ENCODE assay signal across 24 cellular contexts in the genomic region with DNA sequence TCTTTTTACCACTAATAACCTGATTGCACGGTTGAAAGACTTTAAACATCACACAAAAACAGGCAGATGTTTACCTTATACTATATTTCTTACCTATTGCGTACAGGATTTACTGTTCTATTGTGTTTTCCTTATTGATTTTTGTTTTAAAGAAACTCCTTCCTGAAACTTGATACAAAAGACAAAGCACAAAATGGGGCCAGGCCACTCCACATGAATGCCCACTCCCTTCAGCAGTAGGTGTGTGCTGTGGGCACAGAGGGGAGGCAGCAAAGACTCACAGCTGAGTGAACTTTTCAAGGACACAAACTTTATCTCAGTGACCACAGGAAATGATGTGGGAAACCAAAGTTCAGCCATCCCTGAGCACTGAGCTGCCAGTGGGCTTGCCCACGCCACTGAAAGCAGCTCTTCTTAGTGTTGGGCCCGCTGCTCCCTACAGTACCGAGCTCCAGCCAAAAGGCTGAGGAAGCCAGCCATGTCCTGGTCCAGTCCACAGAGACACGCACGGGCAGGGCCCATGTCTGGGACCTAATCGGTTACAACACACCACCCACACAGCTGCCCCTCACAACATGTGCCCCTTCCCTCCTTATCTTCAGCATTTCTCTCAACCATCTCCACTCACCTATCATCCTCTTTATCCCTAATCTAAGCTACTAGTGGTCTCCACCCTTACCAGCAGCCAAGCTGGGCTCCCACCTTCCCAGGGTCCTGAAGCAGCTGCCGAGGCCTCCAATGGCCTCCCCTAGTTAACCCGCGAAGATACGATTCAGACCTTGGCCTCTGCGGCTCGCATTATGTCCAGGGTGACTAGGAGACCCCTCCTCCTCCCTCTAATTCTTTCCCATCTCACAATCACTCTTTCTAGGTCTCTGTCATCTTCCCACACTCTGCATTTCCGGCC. TPM values are rescaled to one million over a fixed set of nuclear protein-coding genes. Genes with fewer than 3 reads are reported as not detected.
DNase-seq lines count a peak whose midpoint lies in the region; ATAC-seq, FAIRE-seq and TF ChIP-seq lines count a peak whose summit lies in the region.
"Had no signal": no experiment of that assay in that cellular context is flagged by ENCODE, and none has a peak within 500 bp of the region (broad histone marks: within the 10 kb centered on the region; RNA-seq: fewer than 3 reads in every experiment).

No MANE protein-coding gene starts in this region.

- peaks cover 38% of the 10 kb centered on the region for H3K4me1 Mint-ChIP-seq in activated CD4-positive, alpha-beta T cell treated with anti-CD3 and anti-CD28 coated beads, Interleukin-2, amount 10 ng/mL, durations not matched to agents 7 days and 5 days
- no peaks in the 10 kb centered on the region for H3K4me1 Mint-ChIP-seq in type B pancreatic cell (ENCODE audit: unreplicated experiment)

- WGBS in HepG2 (ENCODE audit: low lambda C conversion rate), result 80% methylated on average over 14 of the region's 15 CpGs

- peaks cover 27 to 73% of the 10 kb centered on the region in 2 experiments for H3K36me3 ChIP-seq in HepG2 (replicated peaks in 1 of 2; ENCODE audit: control insufficient read depth in 1 of 2, insufficient read depth in 2 of 2, low read length in 2 of 2)
- H3K36me3 ChIP-seq in ascending aorta, result peaks cover 0 to 8% of the 10 kb centered on the region in 2 donors
- H3K36me3 ChIP-seq: BLaER1 treated with 17β-estradiol and CSF1 and Interleukin-3, amounts not matched to agents 10 nM and 100 nM; pancreas had no signal

- TF ChIP-seq POLR2A in HepG2 (IDR thresholded peaks at IDR 0.05; ENCODE audit: insufficient read depth in 1 of 2, low read depth in 2 of 2, low read length in 2 of 2), result no peak

- FAIRE-seq in HepG2 (lab: Jason Lieb, UNC), result peak; percentile 88
- FAIRE-seq: frontal cortex, H54, keratinocyte, pancreas had no signal

- H3K36me3 Mint-ChIP-seq in activated CD4-positive, alpha-beta T cell treated with anti-CD3 and anti-CD28 coated beads, Interleukin-2, amount 10 ng/mL, durations not matched to agents 7 days and 5 days (ENCODE audit: low read depth), result no peaks in the 10 kb centered on the region
- H3K36me3 Mint-ChIP-seq in type B pancreatic cell, result peaks cover 20% of the 10 kb centered on the region
- H3K36me3 Mint-ChIP-seq: activated naive CD4-positive, alpha-beta T cell treated with anti-CD3 and anti-CD28 coated beads, Interleukin-2, amount 50 U/mL, for 72 hours; stimulated activated memory B cell treated with anti-CD40 and anti-IgM and Interleukin-4, amounts not matched to agents 10 μg/mL and 1 μg/mL and 100 μg/mL, for 72 hours had no signal

- 0 out of 2 replicates have a peak overlapping the region, but pooled peaks have one; percentile 10 for H3K4me2 ChIP-seq in HepG2 (ENCODE audit: low read depth, low read length)
- H3K4me2 ChIP-seq: BLaER1 treated with 17β-estradiol and CSF1 and Interleukin-3, amounts not matched to agents 10 nM and 100 nM had no signal

- TF ChIP-seq EP300 in HepG2 (IDR thresholded peaks at IDR 0.05; ENCODE audit: low read depth in 2 of 2, low read length in 2 of 2) (peak in 1 of 2 experiments; percentile 28; a peak in 1 of 4 replicates), HepG2 (CRISPR knock-in tag; IDR thresholded peaks at IDR 0.05; ENCODE audit: borderline replicate concordance) (0 out of 2 replicates have a peak, but pooled peaks have one; percentile 14)

- BruUV-seq in HepG2 (replicated peaks; lab: Mats Ljungman, UMichigan), result no TSS peak

- H3K27ac ChIP-seq in HepG2 (ENCODE audit: extremely low read length, insufficient read depth, low read length) (peak overlapping the region; percentile 52), ascending aorta (no peak overlapping the region)
- H3K27ac ChIP-seq: BLaER1 treated with 17β-estradiol and CSF1 and Interleukin-3, amounts not matched to agents 10 nM and 100 nM; pancreas had no signal

- H4K20me1 ChIP-seq in HepG2 (ENCODE audit: insufficient read depth, low read length), result no peaks in the 10 kb centered on the region
- H4K20me1 ChIP-seq: BLaER1 treated with 17β-estradiol and CSF1 and Interleukin-3, amounts not matched to agents 10 nM and 100 nM had no signal

- H3K27me3 ChIP-seq in HepG2 (ENCODE audit: control insufficient read depth in 1 of 2, insufficient read depth in 2 of 2, low read length in 2 of 2), result no peaks in the 10 kb centered on the region
- H3K27me3 ChIP-seq in ascending aorta, result no peaks in the 10 kb centered on the region
- H3K27me3 ChIP-seq: BLaER1 treated with 17β-estradiol and CSF1 and Interleukin-3, amounts not matched to agents 10 nM and 100 nM; pancreas; Peyer's patch had no signal

- peak; percentile 88 for ATAC-seq in HepG2
- no peak for ATAC-seq in Right ventricle myocardium inferior
- ATAC-seq in HG03521 (IDR thresholded peaks at IDR 0.05; ENCODE audit: unreplicated experiment), result no peak
- ATAC-seq: activated naive CD4-positive, alpha-beta T cell treated with anti-CD3 and anti-CD28 coated beads, Interleukin-2, amount 50 U/mL, for 72 hours; activated T-cell treated with anti-CD3 and anti-CD28 coated beads, Interleukin-2, amount 50 U/mL, for 72 hours; pancreas; sciatic nerve; stimulated activated memory B cell treated with anti-CD40 and anti-IgM and Interleukin-4, amounts not matched to agents 10 μg/mL and 1 μg/mL and 100 μg/mL, for 72 hours had no signal

- in situ Hi-C loops in HepG2 (cut with HindIII; ENCODE audit: extremely low pct_ligation_motif_present, low pct_unique_long_range_greater_than_20kb), result no loop called here

- H3K4me3 Mint-ChIP-seq in activated CD4-positive, alpha-beta T cell treated with anti-CD3 and anti-CD28 coated beads, Interleukin-2, amount 10 ng/mL, durations not matched to agents 7 days and 5 days, result no peak overlapping the region
- H3K4me3 Mint-ChIP-seq in type B pancreatic cell, result no peak overlapping the region
- H3K4me3 Mint-ChIP-seq: activated T-cell treated with anti-CD3 and anti-CD28 coated beads, Interleukin-2, amount 50 U/mL, for 72 hours; stimulated activated memory B cell treated with anti-CD40 and anti-IgM and Interleukin-4, amounts not matched to agents 10 μg/mL and 1 μg/mL and 100 μg/mL, for 72 hours had no signal

- peaks cover 29% of the 10 kb centered on the region for H3K4me1 ChIP-seq in HepG2 (ENCODE audit: insufficient read depth, low read length)
- no peaks in the 10 kb centered on the region for H3K4me1 ChIP-seq in ascending aorta

- POLR2A ChIA-PET in activated CD4-positive, alpha-beta T cell treated with anti-CD3 and anti-CD28 coated beads, Interleukin-2, amount 10 ng/mL, durations not matched to agents 7 days and 5 days (lab: Charles Lee), result no interaction called here
- POLR2A ChIA-PET in HepG2 (lab: Yijun Ruan, JAX), result interaction anchor here (1.2 to 1.9 kb wide), 2 partner anchors 27 to 40 kb away, joined by 8 to 9 read pairs; a partner anchor contains a TSS

- H3K9me3 ChIP-seq in HepG2 (ENCODE audit: low read length), result no peaks in the 10 kb centered on the region
- no peaks in the 10 kb centered on the region for H3K9me3 ChIP-seq in ascending aorta
- H3K9me3 ChIP-seq: BLaER1 treated with 17β-estradiol and CSF1 and Interleukin-3, amounts not matched to agents 10 nM and 100 nM; pancreas; Peyer's patch had no signal

- CTCF ChIA-PET in activated CD4-positive, alpha-beta T cell treated with anti-CD3 and anti-CD28 coated beads, Interleukin-2, amount 10 ng/mL, durations not matched to agents 7 days and 5 days (lab: Charles Lee), result interaction anchor here (0.5 to 2.1 kb wide), 3 partner anchors 10 to 146 kb away, joined by 3 to 8 read pairs (median 5); no protein-coding TSS in a partner anchor
- CTCF ChIA-PET in HepG2 (lab: Yijun Ruan, JAX; ENCODE audit: low intra/inter-chr PET ratio, low total read pairs), result interaction anchor here (0.7 kb wide), 1 partner anchor 156 kb away, joined by 5 read pairs; no protein-coding TSS in a partner anchor

- H2AFZ ChIP-seq in HepG2 (ENCODE audit: low read length), result no peak overlapping the region

- no peaks in the 10 kb centered on the region for H3K9me3 Mint-ChIP-seq in activated CD4-positive, alpha-beta T cell treated with anti-CD3 and anti-CD28 coated beads, Interleukin-2, amount 10 ng/mL, durations not matched to agents 7 days and 5 days
- H3K9me3 Mint-ChIP-seq in type B pancreatic cell, result no peaks in the 10 kb centered on the region
- H3K9me3 Mint-ChIP-seq: activated naive CD4-positive, alpha-beta T cell treated with anti-CD3 and anti-CD28 coated beads, Interleukin-2, amount 50 U/mL, for 72 hours; activated T-cell treated with anti-CD3 and anti-CD28 coated beads, Interleukin-2, amount 50 U/mL, for 72 hours; stimulated activated memory B cell treated with anti-CD40 and anti-IgM and Interleukin-4, amounts not matched to agents 10 μg/mL and 1 μg/mL and 100 μg/mL, for 72 hours had no signal

- intact Hi-C loops in HepG2 (cut with micrococcal nuclease; ENCODE audit: unreplicated experiment), result loop anchor here (1.0 to 10.0 kb wide), 2 partner anchors 41 to 233 kb away; a partner anchor contains a TSS
- intact Hi-C loops in Right ventricle myocardium inferior (cut with DNase I), result no loop called here
- intact Hi-C loops in ascending aorta (cut with DNase I), result no loop called here

- no peak overlapping the region for H3K9ac ChIP-seq in HepG2 (ENCODE audit: insufficient read depth, low read depth, low read length)
- H3K9ac ChIP-seq: BLaER1 treated with 17β-estradiol and CSF1 and Interleukin-3, amounts not matched to agents 10 nM and 100 nM had no signal

- TF ChIP-seq RAD21 in HepG2 (CRISPR knock-in tag; IDR thresholded peaks at IDR 0.05), result peak; percentile 32; the same call in 1 of the 2 replicates

- peaks cover 34% of the 10 kb centered on the region for H3K79me2 ChIP-seq in HepG2 (ENCODE audit: insufficient read depth, low read length)

- H3K27ac Mint-ChIP-seq in activated CD4-positive, alpha-beta T cell treated with anti-CD3 and anti-CD28 coated beads, Interleukin-2, amount 10 ng/mL, durations not matched to agents 7 days and 5 days, result peak overlapping the region; percentile 70
- peak overlapping the region; percentile 55 for H3K27ac Mint-ChIP-seq in type B pancreatic cell
- H3K27ac Mint-ChIP-seq: activated T-cell treated with anti-CD3 and anti-CD28 coated beads, Interleukin-2, amount 50 U/mL, for 72 hours; stimulated activated memory B cell treated with anti-CD40 and anti-IgM and Interleukin-4, amounts not matched to agents 10 μg/mL and 1 μg/mL and 100 μg/mL, for 72 hours had no signal

- H3K27me3 Mint-ChIP-seq in activated CD4-positive, alpha-beta T cell treated with anti-CD3 and anti-CD28 coated beads, Interleukin-2, amount 10 ng/mL, durations not matched to agents 7 days and 5 days, result no peaks in the 10 kb centered on the region
- H3K27me3 Mint-ChIP-seq in type B pancreatic cell, result no peaks in the 10 kb centered on the region

- H3K4me3 ChIP-seq in HepG2 (replicated peaks in 1 of 3; ENCODE audit: insufficient read depth in 1 of 3, low read depth in 2 of 3, low read length in 3 of 3) (no peak overlapping the region), ascending aorta (no peak overlapping the region)
- H3K4me3 ChIP-seq: BLaER1 treated with 17β-estradiol and CSF1 and Interleukin-3, amounts not matched to agents 10 nM and 100 nM; pancreas; Peyer's patch had no signal

- peak; percentile 69 for TF ChIP-seq CTCF in HepG2 (CRISPR knock-in tag; IDR thresholded peaks at IDR 0.05)
- no peak for TF ChIP-seq CTCF in type B pancreatic cell (conservative IDR thresholded peaks at IDR 0.05)
- no peak for TF ChIP-seq CTCF in ascending aorta (IDR thresholded peaks at IDR 0.05)

- DNase-seq in activated CD4-positive, alpha-beta T cell treated with anti-CD3 and anti-CD28 coated beads, Interleukin-2, amount 10 ng/mL, durations not matched to agents 7 days and 5 days, result no peak
- DNase-seq in activated CD4-positive, alpha-beta T cell treated with anti-CD3 and anti-CD28 coated beads, Interleukin-2, amount 50 U/mL, for 4 hours, result no peak
- DNase-seq in NCI-H748 treated with DMSO at 0.1 percent for 48 hours (lab: John Stamatoyannopoulos, UW) (peak; percentile 35), HepG2 (ENCODE audit: low spot score) (peak; percentile 58), type B pancreatic cell (ENCODE audit: extremely low spot score, unreplicated experiment) (no peak), Right ventricle myocardium inferior (ENCODE audit: missing footprints) (no peak), ascending aorta (ENCODE audit: low spot score in 2 of 2) (no peak)
- DNase-seq: activated CD4-positive, alpha-beta T cell treated with anti-CD3 and anti-CD28 coated beads for 1 hour; activated T-cell treated with anti-CD3 and anti-CD28 coated beads, Interleukin-2, amount 50 U/mL, for 72 hours; GDM1; mammary epithelial cell; NCI-H1048; NK-92 treated with Interleukin-12 subunit alpha and Interleukin-12 subunit beta, amount 100 ng/mL, for 24 hours; pancreas; Peyer's patch; T1000 had no signal

RNA-seq across cellular contexts. Expression of a gene that starts 39.5 kb away (rescaled TPM):
- total RNA-seq in activated CD4-positive, alpha-beta T cell treated with anti-CD3 and anti-CD28 coated beads, Interleukin-2, amount 10 ng/mL, durations not matched to agents 7 days and 5 days, result under 1 TPM; 0.62 to 0.74 TPM
- total RNA-seq in HepG2 (2016; rRNA removed; fragmentation: Illumina TruSeq; extraction: Trizol), result 39.6 and 57.4 TPM in 2 replicates
- total RNA-seq in HepG2 (2016; cell fraction: cytosol; rRNA removed; fragmentation: Illumina TruSeq; extraction: Trizol; ENCODE audit: low read depth), result 10.1 and 11.9 TPM in 2 replicates
- 33.4 and 54.9 TPM in 2 replicates for total RNA-seq in HepG2 (2016; cell fraction: insoluble cytoplasmic fraction; rRNA removed; fragmentation: Illumina TruSeq; extraction: Trizol)
- total RNA-seq in HepG2 (2016; cell fraction: membrane; rRNA removed; fragmentation: Illumina TruSeq; extraction: Trizol), result 16.7 and 17.9 TPM in 2 replicates
- total RNA-seq in HepG2 (2016; cell fraction: nucleus; rRNA removed; fragmentation: Illumina TruSeq; extraction: Trizol), result 94.0 and 111 TPM in 2 replicates
- 31.8 and 42.1 TPM in 2 replicates for polyA plus RNA-seq in HepG2 (2011; rRNA removed)
- 20.2 and 23.3 TPM in 2 replicates for polyA plus RNA-seq in HepG2 (2011; cell fraction: cytosol; rRNA removed)
- polyA plus RNA-seq in HepG2 (2011; cell fraction: nucleus; rRNA removed), result 94.2 and 94.4 TPM in 2 replicates
- 25.2 and 29.1 TPM in 2 replicates for polyA plus RNA-seq in HepG2 (2012)
- polyA plus RNA-seq in HepG2 (2016; cell fraction: cytosol; fragmentation: Illumina TruSeq; extraction: Trizol; ENCODE audit: low read depth), result 2.3 and 2.5 TPM in 2 replicates
- 19.5 and 23.2 TPM in 2 replicates for polyA plus RNA-seq in HepG2 (2016; cell fraction: insoluble cytoplasmic fraction; fragmentation: Illumina TruSeq; extraction: Trizol; ENCODE audit: low read depth)
- 4.8 and 6.1 TPM in 2 replicates for polyA plus RNA-seq in HepG2 (2016; cell fraction: membrane; fragmentation: Illumina TruSeq; extraction: Trizol; ENCODE audit: low read depth)
- polyA plus RNA-seq in HepG2 (2016; cell fraction: nucleus; fragmentation: Illumina TruSeq; extraction: Trizol; ENCODE audit: insufficient read depth, low read depth), result 81.9 and 85.2 TPM in 2 replicates
- 4.3 and 98.2 TPM in 2 replicates for polyA minus RNA-seq in HepG2 (2011; rRNA and poly(A)+ RNA removed; ENCODE audit: low replicate concordance)
- polyA minus RNA-seq in HepG2 (2011; cell fraction: cytosol; rRNA and poly(A)+ RNA removed), result 26.0 and 31.1 TPM in 2 replicates
- polyA minus RNA-seq in HepG2 (2011; cell fraction: nucleus; rRNA and poly(A)+ RNA removed), result 161 and 194 TPM in 2 replicates
- 24.0 and 27.7 TPM in 2 replicates for total RNA-seq in type B pancreatic cell (ENCODE audit: low replicate concordance)
- total RNA-seq in Right ventricle myocardium inferior, result 3.3 TPM
- 37.7 TPM for total RNA-seq in ascending aorta

RNA-seq across cellular contexts. Expression of a gene that starts 40.4 kb away (rescaled TPM):
- 10 to 100 TPM; 31.1 to 31.7 TPM for total RNA-seq in activated CD4-positive, alpha-beta T cell treated with anti-CD3 and anti-CD28 coated beads, Interleukin-2, amount 10 ng/mL, durations not matched to agents 7 days and 5 days
- total RNA-seq in HepG2 (2016; rRNA removed; fragmentation: Illumina TruSeq; extraction: Trizol), result 25.4 and 27.9 TPM in 2 replicates
- total RNA-seq in HepG2 (2016; cell fraction: cytosol; rRNA removed; fragmentation: Illumina TruSeq; extraction: Trizol; ENCODE audit: low read depth), result 3.5 and 4.5 TPM in 2 replicates
- total RNA-seq in HepG2 (2016; cell fraction: insoluble cytoplasmic fraction; rRNA removed; fragmentation: Illumina TruSeq; extraction: Trizol), result 21.3 and 28.9 TPM in 2 replicates
- 7.5 and 8.2 TPM in 2 replicates for total RNA-seq in HepG2 (2016; cell fraction: membrane; rRNA removed; fragmentation: Illumina TruSeq; extraction: Trizol)
- total RNA-seq in HepG2 (2016; cell fraction: nucleus; rRNA removed; fragmentation: Illumina TruSeq; extraction: Trizol), result 38.9 and 48.6 TPM in 2 replicates
- 12.0 and 14.7 TPM in 2 replicates for polyA plus RNA-seq in HepG2 (2011; rRNA removed)
- polyA plus RNA-seq in HepG2 (2011; cell fraction: cytosol; rRNA removed), result 5.7 and 9.7 TPM in 2 replicates
- 10.5 and 11.6 TPM in 2 replicates for polyA plus RNA-seq in HepG2 (2011; cell fraction: nucleus; rRNA removed)
- 24.5 and 36.1 TPM in 2 replicates for polyA plus RNA-seq in HepG2 (2012)
- polyA plus RNA-seq in HepG2 (2016; cell fraction: cytosol; fragmentation: Illumina TruSeq; extraction: Trizol; ENCODE audit: low read depth), result 3.2 and 4.3 TPM in 2 replicates
- polyA plus RNA-seq in HepG2 (2016; cell fraction: insoluble cytoplasmic fraction; fragmentation: Illumina TruSeq; extraction: Trizol; ENCODE audit: low read depth), result 13.7 and 16.7 TPM in 2 replicates
- polyA plus RNA-seq in HepG2 (2016; cell fraction: membrane; fragmentation: Illumina TruSeq; extraction: Trizol; ENCODE audit: low read depth), result 4.4 and 4.9 TPM in 2 replicates
- polyA plus RNA-seq in HepG2 (2016; cell fraction: nucleus; fragmentation: Illumina TruSeq; extraction: Trizol; ENCODE audit: insufficient read depth, low read depth), result 43.5 and 45.8 TPM in 2 replicates
- polyA minus RNA-seq in HepG2 (2011; rRNA and poly(A)+ RNA removed; ENCODE audit: low replicate concordance), result 5.8 and 14.8 TPM in 2 replicates
- polyA minus RNA-seq in HepG2 (2011; cell fraction: cytosol; rRNA and poly(A)+ RNA removed), result 14.0 and 18.1 TPM in 2 replicates
- 39.9 and 41.6 TPM in 2 replicates for polyA minus RNA-seq in HepG2 (2011; cell fraction: nucleus; rRNA and poly(A)+ RNA removed)
- 40.9 and 45.5 TPM in 2 replicates for total RNA-seq in type B pancreatic cell (ENCODE audit: low replicate concordance)
- 20.9 TPM for total RNA-seq in Right ventricle myocardium inferior
- total RNA-seq in ascending aorta, result 13.6 TPM

RNA-seq across cellular contexts. Expression of a gene that starts 52.7 kb away (rescaled TPM):
- total RNA-seq in activated CD4-positive, alpha-beta T cell treated with anti-CD3 and anti-CD28 coated beads, Interleukin-2, amount 10 ng/mL, durations not matched to agents 7 days and 5 days, result 10 to 100 TPM; 11.7 to 12.9 TPM
- total RNA-seq in HepG2 (2016; rRNA removed; fragmentation: Illumina TruSeq; extraction: Trizol) (11.0 and 12.2 TPM in 2 replicates), type B pancreatic cell (ENCODE audit: low replicate concordance) (15.5 and 18.7 TPM in 2 replicates), Right ventricle myocardium inferior (9.6 TPM), ascending aorta (4.0 TPM)
- total RNA-seq in HepG2 (2016; cell fraction: cytosol; rRNA removed; fragmentation: Illumina TruSeq; extraction: Trizol; ENCODE audit: low read depth), result 0.71 and 0.88 TPM in 2 replicates
- 10.2 and 12.1 TPM in 2 replicates for total RNA-seq in HepG2 (2016; cell fraction: insoluble cytoplasmic fraction; rRNA removed; fragmentation: Illumina TruSeq; extraction: Trizol)
- 4.4 and 4.7 TPM in 2 replicates for total RNA-seq in HepG2 (2016; cell fraction: membrane; rRNA removed; fragmentation: Illumina TruSeq; extraction: Trizol)
- total RNA-seq in HepG2 (2016; cell fraction: nucleus; rRNA removed; fragmentation: Illumina TruSeq; extraction: Trizol), result 13.5 and 14.9 TPM in 2 replicates
- polyA plus RNA-seq in HepG2 (2011; rRNA removed), result 7.0 and 8.8 TPM in 2 replicates
- polyA plus RNA-seq in HepG2 (2011; cell fraction: cytosol; rRNA removed), result 4.3 and 6.8 TPM in 2 replicates
- polyA plus RNA-seq in HepG2 (2011; cell fraction: nucleus; rRNA removed), result 2.9 and 3.7 TPM in 2 replicates
- 7.5 and 9.1 TPM in 2 replicates for polyA plus RNA-seq in HepG2 (2012)
- polyA plus RNA-seq in HepG2 (2016; cell fraction: cytosol; fragmentation: Illumina TruSeq; extraction: Trizol; ENCODE audit: low read depth), result 0.44 and 0.53 TPM in 2 replicates
- 7.8 and 8.1 TPM in 2 replicates for polyA plus RNA-seq in HepG2 (2016; cell fraction: insoluble cytoplasmic fraction; fragmentation: Illumina TruSeq; extraction: Trizol; ENCODE audit: low read depth)
- polyA plus RNA-seq in HepG2 (2016; cell fraction: membrane; fragmentation: Illumina TruSeq; extraction: Trizol; ENCODE audit: low read depth), result 1.1 and 1.5 TPM in 2 replicates
- 12.9 and 16.2 TPM in 2 replicates for polyA plus RNA-seq in HepG2 (2016; cell fraction: nucleus; fragmentation: Illumina TruSeq; extraction: Trizol; ENCODE audit: insufficient read depth, low read depth)
- polyA minus RNA-seq in HepG2 (2011; rRNA and poly(A)+ RNA removed; ENCODE audit: low replicate concordance), result 4.6 and 7.0 TPM in 2 replicates
- polyA minus RNA-seq in HepG2 (2011; cell fraction: cytosol; rRNA and poly(A)+ RNA removed), result 8.8 and 10.3 TPM in 2 replicates
- polyA minus RNA-seq in HepG2 (2011; cell fraction: nucleus; rRNA and poly(A)+ RNA removed), result 10.0 and 14.9 TPM in 2 replicates

Comparison
In these comparisons a context has a peak if more than half of its experiments do, and no peak if none do; other contexts are left out.
1. DNase-seq: peak in NCI-H748 treated with DMSO at 0.1 percent for 48 hours (single experiment) and HepG2 (single experiment); none in activated CD4-positive, alpha-beta T cell treated with anti-CD3 and anti-CD28 coated beads, Interleukin-2, amount 10 ng/mL, durations not matched to agents 7 days and 5 days (single experiment), activated CD4-positive, alpha-beta T cell treated with anti-CD3 and anti-CD28 coated beads, Interleukin-2, amount 50 U/mL, for 4 hours (0 of 2), type B pancreatic cell (single experiment), Right ventricle myocardium inferior (single experiment) and ascending aorta (0 of 2).